ENCODE assay signal across 2 cellular contexts in genomic region chr2:171470129-171470528, GRCh38.
TF ChIP-seq lines count a peak whose summit lies in the region.

No MANE protein-coding gene starts in this region.

TF ChIP-seq in A549, 52 proteins besides CTCF, POLR2A, EP300 and RAD21:
- TF ChIP-seq JUNB (IDR thresholded peaks at IDR 0.05): no peak
- no peak for TF ChIP-seq GATA3 (IDR thresholded peaks at IDR 0.05; ENCODE audit: borderline replicate concordance)
- TF ChIP-seq NPAS2 (CRISPR knock-in tag; IDR thresholded peaks at IDR 0.05; ENCODE audit: borderline replicate concordance): no peak
- peak; percentile 16 for TF ChIP-seq MAFK (IDR thresholded peaks at IDR 0.05; ENCODE audit: partially characterized antibody)
- no peak for TF ChIP-seq TFCP2L1 (CRISPR knock-in tag; IDR thresholded peaks at IDR 0.05)
- TF ChIP-seq MAZ (IDR thresholded peaks at IDR 0.05; ENCODE audit: borderline replicate concordance, low read depth, low read length): no peak
- no peak for TF ChIP-seq EHF (CRISPR knock-in tag; IDR thresholded peaks at IDR 0.05)
- TF ChIP-seq RARB (CRISPR knock-in tag; IDR thresholded peaks at IDR 0.05): no peak

TF ChIP-seq in IMR-90, 13 proteins besides CTCF, POLR2A, EP300 and RAD21:
- TF ChIP-seq BHLHE40 (IDR thresholded peaks at IDR 0.05; ENCODE audit: low read depth, low read length) (no peak), MAFK (IDR thresholded peaks at IDR 0.05; ENCODE audit: low read depth, low read length) (peak; percentile 40; the same call in 1 of the 2 replicates), NFE2L2 (IDR thresholded peaks at IDR 0.05; ENCODE audit: low read depth, low read length) (no peak)
